Comparison of ENCODE assay signal across 20 cellular contexts in genomic region chr15:31887246-31887645, GRCh38. TPM values are rescaled to one million over a fixed set of nuclear protein-coding genes. Genes with fewer than 3 reads are reported as not detected.
DNase-seq lines count a peak whose midpoint lies in the region; ATAC-seq, FAIRE-seq and TF ChIP-seq lines count a peak whose summit lies in the region.
"Had no signal": no experiment of that assay in that cellular context is flagged by ENCODE, and none has a peak within 500 bp of the region (broad histone marks: within the 10 kb centered on the region; RNA-seq: fewer than 3 reads in every experiment).

No MANE protein-coding gene starts in this region.

- H2BK120ac ChIP-seq in H1 (replicated peaks; ENCODE audit: low read depth, low read length) = no peak overlapping the region

- H3K56ac ChIP-seq in H1 (replicated peaks; ENCODE audit: insufficient read length, low read depth, low read length) = no peak overlapping the region

- H4K5ac ChIP-seq in H1 (ENCODE audit: insufficient read length, low read depth, low read length) = no peak overlapping the region

- peaks cover 13% of the 10 kb centered on the region for H3K27me3 Mint-ChIP-seq in activated CD8-positive, alpha-beta T cell treated with anti-CD3 and anti-CD28 coated beads for 36 hours
- peaks cover 15% of the 10 kb centered on the region for H3K27me3 Mint-ChIP-seq in activated CD8-positive, alpha-beta T cell treated with anti-CD3 and anti-CD28 coated beads, Interleukin-2, amount 10 ng/mL, durations not matched to agents 7 days and 5 days (ENCODE audit: low read depth)
- H3K27me3 Mint-ChIP-seq in immature natural killer cell (ENCODE audit: low read depth in 3 of 3) = peaks cover 7 to 16% (median 8%) of the 10 kb centered on the region in 3 donors

- no peaks in the 10 kb centered on the region for H3K23me2 ChIP-seq in H1 (ENCODE audit: low read depth, low read length)

- TF ChIP-seq CTCF in activated CD8-positive, alpha-beta T cell treated with anti-CD3 and anti-CD28 coated beads for 36 hours (IDR thresholded peaks at IDR 0.05) = no peak
- TF ChIP-seq CTCF in H1 (IDR thresholded peaks at IDR 0.05; ENCODE audit: control extremely low read depth in 1 of 3, insufficient read depth in 1 of 3, low read depth in 1 of 3, low read length in 3 of 3) (peak; percentile 54 to 62 (median 59); a peak in 3 of 4 replicates), esophagus squamous epithelium (IDR thresholded peaks at IDR 0.05) (no peak)

- ATAC-seq in activated CD8-positive, alpha-beta T cell treated with anti-CD3 and anti-CD28 coated beads for 36 hours = no peak
- ATAC-seq in activated CD8-positive, alpha-beta T cell treated with anti-CD3 and anti-CD28 coated beads, Interleukin-2, amount 10 ng/mL, durations not matched to agents 7 days and 5 days = no peak
- ATAC-seq: effector memory CD8-positive, alpha-beta T cell; lower lobe of right lung; naive thymus-derived CD8-positive, alpha-beta T cell had no signal

- CTCF ChIA-PET in activated CD8-positive, alpha-beta T cell treated with anti-CD3 and anti-CD28 coated beads for 36 hours (lab: Charles Lee) = interaction anchor here (1.2 to 1.3 kb wide), 2 partner anchors 19 to 21 kb away, joined by 3 read pairs; no protein-coding TSS in a partner anchor
- CTCF ChIA-PET in activated CD8-positive, alpha-beta T cell treated with anti-CD3 and anti-CD28 coated beads, Interleukin-2, amount 10 ng/mL, durations not matched to agents 7 days and 5 days (lab: Charles Lee) = no interaction called here
- CTCF ChIA-PET in H1 (lab: Charles Lee; ENCODE audit: partially characterized antibody) = interaction anchor here (0.6 to 2.8 kb wide), 27 partner anchors 9 to 412 kb away, joined by 3 to 16 read pairs (median 4); partner anchors contain the start of genes CHRNA7 and OTUD7A

- no peak for TF ChIP-seq EP300 in H1 (IDR thresholded peaks at IDR 0.05; ENCODE audit: borderline replicate concordance in 1 of 2, low read depth in 2 of 2, low read length in 2 of 2)

- H3K36me3 Mint-ChIP-seq in activated CD8-positive, alpha-beta T cell treated with anti-CD3 and anti-CD28 coated beads for 36 hours (ENCODE audit: low read depth) = no peaks in the 10 kb centered on the region
- H3K36me3 Mint-ChIP-seq in activated CD8-positive, alpha-beta T cell treated with anti-CD3 and anti-CD28 coated beads, Interleukin-2, amount 10 ng/mL, durations not matched to agents 7 days and 5 days (ENCODE audit: low read depth) = no peaks in the 10 kb centered on the region
- no peaks in the 10 kb centered on the region for H3K36me3 Mint-ChIP-seq in immature natural killer cell
- H3K36me3 Mint-ChIP-seq: activated CD4-positive, alpha-beta memory T cell treated with anti-CD3 and anti-CD28 coated beads for 36 hours; CD8-positive, alpha-beta memory T cell had no signal

- peak overlapping the region; percentile 16 to 51; a peak in 2 of 4 replicates for H3K4me2 ChIP-seq in H1 (ENCODE audit: insufficient read depth in 1 of 2, low read depth in 2 of 2, low read length in 2 of 2)
- H3K4me2 ChIP-seq: PC-9 had no signal

- H3K79me1 ChIP-seq in H1 (ENCODE audit: low read depth, low read length) = no peaks in the 10 kb centered on the region

- H3K14ac ChIP-seq in H1 (ENCODE audit: insufficient read length) = no peak overlapping the region

- TF ChIP-seq RAD21 in H1 (IDR thresholded peaks at IDR 0.05 in 1 of 2, conservative IDR thresholded peaks at IDR 0.05 in 1 of 2; ENCODE audit: low read depth in 2 of 2, low read length in 2 of 2) = peak; percentile 56 to 63

- no peaks in the 10 kb centered on the region for H3K79me2 ChIP-seq in H1 (ENCODE audit: control insufficient read depth in 1 of 2, insufficient read depth in 2 of 2, low read length in 2 of 2)

- peak; percentile 7 for DNase-seq in activated CD8-positive, alpha-beta T cell treated with anti-CD3 and anti-CD28 coated beads for 36 hours
- DNase-seq in activated CD8-positive, alpha-beta T cell treated with anti-CD3 and anti-CD28 coated beads, Interleukin-2, amount 10 ng/mL, durations not matched to agents 7 days and 5 days = no peak
- DNase-seq in NCI-H2171 treated with DMSO at 0.1 percent for 48 hours (lab: John Stamatoyannopoulos, UW) (peak; percentile 67), H1 (ENCODE audit: low read depth in 1 of 2, low spot score in 2 of 2) (no peak), retina (peak; percentile 38), esophagus squamous epithelium (lab: John Stamatoyannopoulos, UW) (no peak), immature natural killer cell (no peak)
- DNase-seq in effector CD4-positive, alpha-beta T cell = no peak
- DNase-seq: activated CD4-positive, alpha-beta memory T cell treated with anti-CD3 and anti-CD28 coated beads for 36 hours; activated T-cell treated with anti-CD3 and anti-CD28 coated beads, Interleukin-2, amount 50 U/mL, for 48 hours; CD8-positive, alpha-beta memory T cell; effector memory CD8-positive, alpha-beta T cell; KG1; lower lobe of right lung; naive thymus-derived CD8-positive, alpha-beta T cell; NCI-H1105 treated with DMSO at 0.1 percent for 48 hours; NCI-H345; PC-9 had no signal

- H2AFZ ChIP-seq in H1 (ENCODE audit: low read length) = peak overlapping the region; percentile 94
- H2AFZ ChIP-seq: PC-9 had no signal

- no peaks in the 10 kb centered on the region for H4K20me1 ChIP-seq in H1 (replicated peaks in 1 of 2; ENCODE audit: control insufficient read depth in 1 of 2, insufficient read depth in 2 of 2, low read length in 2 of 2)

- H3K27ac ChIP-seq in H1 (ENCODE audit: low read depth, low read length) = no peak overlapping the region
- no peak overlapping the region for H3K27ac ChIP-seq in esophagus squamous epithelium
- H3K27ac ChIP-seq: HL-60, lower lobe of right lung, PC-9 had no signal

- H3K23ac ChIP-seq in H1 (ENCODE audit: insufficient read length) = no peak overlapping the region

- no peak overlapping the region for H3K4me3 ChIP-seq in H1 (ENCODE audit: extremely low read depth in 1 of 4, insufficient read depth in 2 of 4, low read depth in 3 of 4, low read length in 4 of 4)
- H3K4me3 ChIP-seq in esophagus squamous epithelium = no peak overlapping the region
- H3K4me3 ChIP-seq: lower lobe of right lung, PC-9 had no signal

- H2BK12ac ChIP-seq in H1 (ENCODE audit: low read depth, low read length) = no peak overlapping the region

- H3K27ac Mint-ChIP-seq in activated CD8-positive, alpha-beta T cell treated with anti-CD3 and anti-CD28 coated beads for 36 hours = no peak overlapping the region
- H3K27ac Mint-ChIP-seq in activated CD8-positive, alpha-beta T cell treated with anti-CD3 and anti-CD28 coated beads, Interleukin-2, amount 10 ng/mL, durations not matched to agents 7 days and 5 days = no peak overlapping the region
- H3K27ac Mint-ChIP-seq in immature natural killer cell = no peak overlapping the region
- H3K27ac Mint-ChIP-seq: activated CD4-positive, alpha-beta memory T cell treated with anti-CD3 and anti-CD28 coated beads for 36 hours; effector memory CD8-positive, alpha-beta T cell; naive thymus-derived CD8-positive, alpha-beta T cell had no signal

- FAIRE-seq in H1 (lab: Jason Lieb, UNC) = no peak

- POLR2A ChIA-PET in activated CD8-positive, alpha-beta T cell treated with anti-CD3 and anti-CD28 coated beads for 36 hours (lab: Charles Lee) = no interaction called here
- POLR2A ChIA-PET in activated CD8-positive, alpha-beta T cell treated with anti-CD3 and anti-CD28 coated beads, Interleukin-2, amount 10 ng/mL, durations not matched to agents 7 days and 5 days (lab: Charles Lee) = no interaction called here
- POLR2A ChIA-PET in H1 (lab: Charles Lee; ENCODE audit: partially characterized antibody) = no interaction called here

- no peak overlapping the region for H3K4me3 Mint-ChIP-seq in activated CD8-positive, alpha-beta T cell treated with anti-CD3 and anti-CD28 coated beads for 36 hours
- no peak overlapping the region for H3K4me3 Mint-ChIP-seq in activated CD8-positive, alpha-beta T cell treated with anti-CD3 and anti-CD28 coated beads, Interleukin-2, amount 10 ng/mL, durations not matched to agents 7 days and 5 days
- no peak overlapping the region for H3K4me3 Mint-ChIP-seq in immature natural killer cell
- H3K4me3 Mint-ChIP-seq: activated CD4-positive, alpha-beta memory T cell treated with anti-CD3 and anti-CD28 coated beads for 36 hours; CD8-positive, alpha-beta memory T cell; central memory CD8-positive, alpha-beta T cell; effector memory CD8-positive, alpha-beta T cell had no signal

- H3K18ac ChIP-seq in H1 (ENCODE audit: extremely low read depth, low read length) = no peak overlapping the region

- H4K91ac ChIP-seq in H1 (replicated peaks; ENCODE audit: insufficient read length, low read length) = no peak overlapping the region

- 32% methylated on average over 9 of the region's 9 CpGs; no CpG with 5 or more reads in 1 of the 2 experiments for WGBS in H1 (ENCODE audit: extremely low coverage in 1 of 2, insufficient coverage in 1 of 2, insufficient read length in 1 of 2, insufficient replicate concordance in 2 of 2, low coverage in 1 of 2, low lambda C conversion rate in 2 of 2, missing lambda C conversion rate in 1 of 2), 2 experiments
- WGBS in esophagus squamous epithelium, 2 donors = 16 to 32% methylated on average over 9 of the region's 9 CpGs

- no peak overlapping the region for H3K4ac ChIP-seq in H1 (replicated peaks; ENCODE audit: insufficient read length, low read depth, low read length)

- no peak overlapping the region for H2BK15ac ChIP-seq in H1 (ENCODE audit: low read length)

- no peaks in the 10 kb centered on the region for H3K4me1 ChIP-seq in H1 (replicated peaks in 1 of 4; ENCODE audit: control insufficient read depth in 3 of 4, insufficient read depth in 4 of 4, low read length in 3 of 4)
- H3K4me1 ChIP-seq in esophagus squamous epithelium = no peaks in the 10 kb centered on the region
- H3K4me1 ChIP-seq: lower lobe of right lung had no signal

- no peak overlapping the region; the same call in 1 of the 2 replicates for H4K8ac ChIP-seq in H1 (ENCODE audit: extremely low read depth, insufficient read depth, low read length)

- no peaks in the 10 kb centered on the region for H3K9me3 ChIP-seq in H1 (ENCODE audit: insufficient read depth in 2 of 2, low read depth in 1 of 2, low read length in 1 of 2)
- H3K9me3 ChIP-seq in esophagus squamous epithelium = no peaks in the 10 kb centered on the region
- H3K9me3 ChIP-seq: lower lobe of right lung had no signal

- no peak overlapping the region for H2BK20ac ChIP-seq in H1 (ENCODE audit: low read length)

- no peaks in the 10 kb centered on the region for H3K4me1 Mint-ChIP-seq in activated CD8-positive, alpha-beta T cell treated with anti-CD3 and anti-CD28 coated beads for 36 hours (ENCODE audit: low read depth)
- no peaks in the 10 kb centered on the region for H3K4me1 Mint-ChIP-seq in activated CD8-positive, alpha-beta T cell treated with anti-CD3 and anti-CD28 coated beads, Interleukin-2, amount 10 ng/mL, durations not matched to agents 7 days and 5 days (ENCODE audit: low read depth)
- no peaks in the 10 kb centered on the region for H3K4me1 Mint-ChIP-seq in immature natural killer cell
- H3K4me1 Mint-ChIP-seq: CD8-positive, alpha-beta memory T cell; central memory CD8-positive, alpha-beta T cell; naive thymus-derived CD8-positive, alpha-beta T cell had no signal

- TF ChIP-seq POLR2A in H1 (IDR thresholded peaks at IDR 0.05; ENCODE audit: control extremely low read depth in 1 of 2, low read depth in 2 of 2, low read length in 2 of 2) (no peak), esophagus squamous epithelium (IDR thresholded peaks at IDR 0.05) (no peak)

- H3K27me3 ChIP-seq in H1 (replicated peaks in 1 of 4; ENCODE audit: control insufficient read depth in 3 of 4, extremely low read depth in 1 of 4, insufficient read depth in 3 of 4, low read length in 3 of 4) = 0 out of 7 replicates have a peak, but pooled peaks cover 0 to 2% (median under 1%) of the 10 kb centered on the region in 4 experiments
- peaks cover 0 to 12% (median 0%) of the 10 kb centered on the region in 4 donors for H3K27me3 ChIP-seq in esophagus squamous epithelium

- intact Hi-C loops in activated CD8-positive, alpha-beta T cell treated with anti-CD3 and anti-CD28 coated beads for 36 hours (cut with micrococcal nuclease) = no loop called here
- intact Hi-C loops in esophagus squamous epithelium (cut with DNase I) = no loop called here

- no peak overlapping the region; a peak in 1 of 7 replicates for H3K9ac ChIP-seq in H1 (replicated peaks in 1 of 4; ENCODE audit: extremely low read depth in 1 of 4, low read depth in 3 of 4, low read length in 3 of 4)

- H3K36me3 ChIP-seq in H1 (ENCODE audit: control insufficient read depth in 2 of 4, insufficient read depth in 4 of 4, low read length in 3 of 4) (no peaks in the 10 kb centered on the region), esophagus squamous epithelium (no peaks in the 10 kb centered on the region)
- H3K36me3 ChIP-seq: lower lobe of right lung had no signal

- no peak overlapping the region for H2AK5ac ChIP-seq in H1 (ENCODE audit: low read depth, low read length)

- no peak overlapping the region for H2BK5ac ChIP-seq in H1 (ENCODE audit: low read depth, low read length)

- no peaks in the 10 kb centered on the region for H3K9me3 Mint-ChIP-seq in activated CD8-positive, alpha-beta T cell treated with anti-CD3 and anti-CD28 coated beads for 36 hours
- H3K9me3 Mint-ChIP-seq in activated CD8-positive, alpha-beta T cell treated with anti-CD3 and anti-CD28 coated beads, Interleukin-2, amount 10 ng/mL, durations not matched to agents 7 days and 5 days (ENCODE audit: insufficient read depth) = no peaks in the 10 kb centered on the region
- no peaks in the 10 kb centered on the region for H3K9me3 Mint-ChIP-seq in immature natural killer cell
- H3K9me3 Mint-ChIP-seq: activated CD4-positive, alpha-beta memory T cell treated with anti-CD3 and anti-CD28 coated beads for 36 hours; central memory CD8-positive, alpha-beta T cell; effector memory CD8-positive, alpha-beta T cell had no signal

RNA-seq across cellular contexts. Expression of gene OTUD7A, which starts 16.8 kb away (rescaled TPM):
- 1 to 10 TPM; 2.8 to 3.5 TPM for total RNA-seq in activated CD8-positive, alpha-beta T cell treated with anti-CD3 and anti-CD28 coated beads for 36 hours
- total RNA-seq in activated CD8-positive, alpha-beta T cell treated with anti-CD3 and anti-CD28 coated beads, Interleukin-2, amount 10 ng/mL, durations not matched to agents 7 days and 5 days = 1 to 10 TPM; 1.7 to 2.3 TPM
- total RNA-seq in H1 (2021; fragmentation: NEBNext Ultra II Directional; extraction: Animal tissue kit (Norgen Biotek cat#: 25700)) = 3.5 and 4.0 TPM in 2 replicates
- polyA plus RNA-seq in H1 (2011; rRNA removed) (1.3 and 2.5 TPM in 2 replicates), immature natural killer cell (under 1 TPM; 0.08 to 0.29 (median 0.19) TPM)
- polyA plus RNA-seq in H1 (2011; cell fraction: cytosol; rRNA removed) = 2.0 TPM
- polyA plus RNA-seq in H1 (2011; cell fraction: nucleus; rRNA removed) = 4.9 TPM
- 0.69 to 2.1 TPM (median 1.9 TPM) in 4 replicates for polyA plus RNA-seq in H1 (2012, experiment 1 of 2)
- polyA plus RNA-seq in H1 (2012, experiment 2 of 2) = 1.0 TPM
- 1.1 TPM for polyA plus RNA-seq in H1 (2013, experiment 1 of 2)
- polyA plus RNA-seq in H1 (2013, experiment 2 of 2) = 1.4 TPM
- 5.5 and 6.1 TPM in 2 replicates for polyA minus RNA-seq in H1 (2011; rRNA and poly(A)+ RNA removed)
- polyA minus RNA-seq in H1 (2011; cell fraction: cytosol; rRNA and poly(A)+ RNA removed) = 1.2 TPM
- polyA minus RNA-seq in H1 (2011; cell fraction: nucleus; rRNA and poly(A)+ RNA removed) = 9.6 TPM
- 1 to 10 TPM in 1 of 4 donors, under 1 TPM in 3; 0.44 to 6.1 (median 0.81) TPM for total RNA-seq in esophagus squamous epithelium

Comparison
In these comparisons a context has a peak if more than half of its experiments do, and no peak if none do; other contexts are left out.
1. DNase-seq: peak in activated CD8-positive, alpha-beta T cell treated with anti-CD3 and anti-CD28 coated beads for 36 hours (single experiment), NCI-H2171 treated with DMSO at 0.1 percent for 48 hours (single experiment) and retina (single experiment); none in activated CD8-positive, alpha-beta T cell treated with anti-CD3 and anti-CD28 coated beads, Interleukin-2, amount 10 ng/mL, durations not matched to agents 7 days and 5 days (single experiment), H1 (0 of 2), esophagus squamous epithelium (single experiment), effector CD4-positive, alpha-beta T cell (single experiment) and immature natural killer cell (0 of 3).
2. CTCF ChIP-seq: peak in H1 (3 of 3); none in activated CD8-positive, alpha-beta T cell treated with anti-CD3 and anti-CD28 coated beads for 36 hours (single experiment) and esophagus squamous epithelium (0 of 6).